Comparison of ENCODE assay signal across 15 cellular contexts in the genomic region with DNA sequence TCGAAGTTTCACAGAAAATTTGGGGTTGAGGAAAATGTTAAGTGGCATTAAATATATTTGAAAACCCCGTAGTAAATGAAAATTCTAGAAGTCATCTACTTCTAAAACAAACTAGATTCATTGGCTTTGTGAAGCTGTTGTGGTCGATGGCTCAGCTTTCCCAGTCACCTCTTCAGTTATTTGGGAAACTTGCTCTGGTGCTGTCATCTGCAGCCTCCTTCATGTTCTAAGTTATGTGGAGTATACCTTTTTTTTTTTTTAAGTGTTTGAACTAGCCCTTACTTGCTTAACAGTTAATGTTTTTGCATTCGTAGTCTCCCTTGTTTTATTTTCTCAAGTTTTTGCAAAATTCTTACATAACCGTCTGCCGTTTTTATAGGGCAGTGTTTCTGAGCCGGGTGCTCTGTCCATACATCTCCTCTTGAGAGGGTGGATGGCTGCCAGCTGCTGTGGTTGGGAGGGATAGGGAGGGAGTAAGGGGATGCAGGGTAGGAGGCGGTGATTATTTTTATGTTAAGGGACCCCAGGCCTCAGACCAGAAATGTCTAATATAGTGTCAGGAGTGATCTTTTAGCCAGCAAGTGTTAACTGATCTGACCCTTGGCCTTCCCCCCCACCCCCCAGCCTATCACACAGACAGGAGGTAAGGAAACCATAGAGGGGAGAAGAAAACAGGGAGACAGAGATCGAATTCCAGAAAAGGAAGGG. TPM values are rescaled to one million over a fixed set of nuclear protein-coding genes. Genes with fewer than 3 reads are reported as not detected.
A peak's percentile ranks its signal among the peaks of the same experiment; 100 is the strongest.
DNase-seq lines count a peak whose midpoint lies in the region; ATAC-seq and TF ChIP-seq lines count a peak whose summit lies in the region.
"Had no signal": no experiment of that assay in that cellular context is flagged by ENCODE, and none has a peak within 500 bp of the region (broad histone marks: within the 10 kb centered on the region; RNA-seq: fewer than 3 reads in every experiment).

No MANE protein-coding gene starts in this region.

- H3K4me3 ChIP-seq in CD8-positive, alpha-beta T cell (ENCODE audit: low read depth, low read length) = no peak overlapping the region
- H3K4me3 ChIP-seq in NB4 (ENCODE audit: low read depth, low read length) (peak overlapping the region; percentile 14), gastroesophageal sphincter (no peak overlapping the region), gastrocnemius medialis (no peak overlapping the region)
- H3K4me3 ChIP-seq: lung, pancreas had no signal

- peak in 1 of 7 experiments; percentile 11 for DNase-seq in CD8-positive, alpha-beta T cell
- peak; percentile 59 for DNase-seq in NB4 (ENCODE audit: low read depth)
- DNase-seq in gastrocnemius medialis = no peak
- DNase-seq in stimulated activated naive B cell treated with anti-CD40 and anti-IgM and Interleukin-4, amounts not matched to agents 10 μg/mL and 1 μg/mL and 100 μg/mL, for 72 hours = no peak
- DNase-seq in C1 segment of cervical spinal cord (lab: John Stamatoyannopoulos, UW) = no peak
- DNase-seq: activated CD4-positive, alpha-beta T cell treated with anti-CD3 and anti-CD28 coated beads, Interleukin-2, amount 50 U/mL, for 48 hours; NCI-H1436; NCI-H524; pancreas; stimulated activated CD4-positive, alpha-beta T cell treated with anti-CD3 and anti-CD28 coated beads, Interleukin-1b, Interleukin-23, amount 100 ng/mL, for 48 hours; T-helper 2 cell had no signal

- no peaks in the 10 kb centered on the region for H3K36me3 ChIP-seq in CD8-positive, alpha-beta T cell (ENCODE audit: insufficient read depth, low read length)
- H3K36me3 ChIP-seq in gastroesophageal sphincter (no peaks in the 10 kb centered on the region), gastrocnemius medialis (no peaks in the 10 kb centered on the region)
- H3K36me3 ChIP-seq: pancreas had no signal

- no peaks in the 10 kb centered on the region for H3K27me3 Mint-ChIP-seq in CD8-positive, alpha-beta T cell (ENCODE audit: low read depth)
- no peaks in the 10 kb centered on the region for H3K27me3 Mint-ChIP-seq in stimulated activated naive B cell treated with anti-CD40 and anti-IgM and Interleukin-4, amounts not matched to agents 10 μg/mL and 1 μg/mL and 100 μg/mL, for 72 hours

- no peak for TF ChIP-seq POLR2A in NB4 (IDR thresholded peaks at IDR 0.05; ENCODE audit: extremely low read depth, insufficient read length)
- TF ChIP-seq POLR2A in gastroesophageal sphincter (IDR thresholded peaks at IDR 0.05) = no peak
- no peak for TF ChIP-seq POLR2A in gastrocnemius medialis (IDR thresholded peaks at IDR 0.05)

- H3K4me1 Mint-ChIP-seq in CD8-positive, alpha-beta T cell (ENCODE audit: low read depth) = peaks cover 86% of the 10 kb centered on the region
- peaks cover 42 to 70% of the 10 kb centered on the region in 2 donors for H3K4me1 Mint-ChIP-seq in stimulated activated naive B cell treated with anti-CD40 and anti-IgM and Interleukin-4, amounts not matched to agents 10 μg/mL and 1 μg/mL and 100 μg/mL, for 72 hours

- TF ChIP-seq CTCF in CD8-positive, alpha-beta T cell (IDR thresholded peaks at IDR 0.05) = no peak
- TF ChIP-seq CTCF in NB4 (IDR thresholded peaks at IDR 0.05; ENCODE audit: low read depth, low read length) (no peak), gastroesophageal sphincter (IDR thresholded peaks at IDR 0.05) (no peak), gastrocnemius medialis (IDR thresholded peaks at IDR 0.05 in 4 of 5, conservative IDR thresholded peaks at IDR 0.05 in 1 of 5) (no peak)

- no peaks in the 10 kb centered on the region for H3K9me3 Mint-ChIP-seq in CD8-positive, alpha-beta T cell
- H3K9me3 Mint-ChIP-seq in stimulated activated naive B cell treated with anti-CD40 and anti-IgM and Interleukin-4, amounts not matched to agents 10 μg/mL and 1 μg/mL and 100 μg/mL, for 72 hours = no peaks in the 10 kb centered on the region

- peak overlapping the region; percentile 79 for H3K27ac Mint-ChIP-seq in CD8-positive, alpha-beta T cell
- H3K27ac Mint-ChIP-seq in stimulated activated naive B cell treated with anti-CD40 and anti-IgM and Interleukin-4, amounts not matched to agents 10 μg/mL and 1 μg/mL and 100 μg/mL, for 72 hours = no peak overlapping the region

- no peak overlapping the region for H3K4me3 Mint-ChIP-seq in CD8-positive, alpha-beta T cell
- no peak overlapping the region for H3K4me3 Mint-ChIP-seq in stimulated activated naive B cell treated with anti-CD40 and anti-IgM and Interleukin-4, amounts not matched to agents 10 μg/mL and 1 μg/mL and 100 μg/mL, for 72 hours

- TF ChIP-seq EP300 in gastroesophageal sphincter (IDR thresholded peaks at IDR 0.05) = no peak

- H3K4me1 ChIP-seq in CD8-positive, alpha-beta T cell (ENCODE audit: insufficient read depth, low read length) = peaks cover 63% of the 10 kb centered on the region
- H3K4me1 ChIP-seq in gastroesophageal sphincter (peaks cover 5 to 97% (median 28%) of the 10 kb centered on the region in 3 donors), gastrocnemius medialis (peaks cover 46 to 60% of the 10 kb centered on the region in 2 donors)

- CTCF ChIA-PET in CD8-positive, alpha-beta T cell (lab: Charles Lee) = interaction anchor here (0.6 to 2.2 kb wide), 3 partner anchors 9 to 340 kb away, joined by 3 to 7 read pairs (median 6); no protein-coding TSS in a partner anchor

- intact Hi-C loops in CD8-positive, alpha-beta T cell (cut with DNase I, micrococcal nuclease) = no loop called here
- intact Hi-C loops in gastrocnemius medialis (cut with DNase I; ENCODE audit: low total_unique reads) = no loop called here

- H3K36me3 Mint-ChIP-seq in CD8-positive, alpha-beta T cell = peaks cover 3% of the 10 kb centered on the region
- peaks cover 10 to 14% of the 10 kb centered on the region in 2 donors for H3K36me3 Mint-ChIP-seq in stimulated activated naive B cell treated with anti-CD40 and anti-IgM and Interleukin-4, amounts not matched to agents 10 μg/mL and 1 μg/mL and 100 μg/mL, for 72 hours

- no peak for ATAC-seq in CD8-positive, alpha-beta T cell
- no peak for ATAC-seq in gastroesophageal sphincter
- no peak for ATAC-seq in gastrocnemius medialis
- ATAC-seq in stimulated activated naive B cell treated with anti-CD40 and anti-IgM and Interleukin-4, amounts not matched to agents 10 μg/mL and 1 μg/mL and 100 μg/mL, for 72 hours (replicated peaks) = no peak
- ATAC-seq in HG02763 (IDR thresholded peaks at IDR 0.05; ENCODE audit: unreplicated experiment) = no peak
- ATAC-seq: HCT116, pancreas had no signal

- in situ Hi-C loops in gastrocnemius medialis (cut with MboI; ENCODE audit: low sequenced_read_pairs in 4 of 4) = loop anchor here in 1 of 4 donors (25.0 kb wide), 1 partner anchor 97 kb away; no protein-coding TSS in a partner anchor

- 41 to 45% methylated on average over 7 to 8 of the region's 9 CpGs for WGBS in gastroesophageal sphincter (ENCODE audit: low coverage in 1 of 2), 2 donors

- POLR2A ChIA-PET in CD8-positive, alpha-beta T cell (lab: Charles Lee) = interaction anchor here (0.6 kb wide), 2 partner anchors 37 to 90 kb away, joined by 3 read pairs; no protein-coding TSS in a partner anchor

- H3K27me3 ChIP-seq in CD8-positive, alpha-beta T cell (ENCODE audit: insufficient read depth, low read length) = no peaks in the 10 kb centered on the region
- H3K27me3 ChIP-seq in gastroesophageal sphincter = no peaks in the 10 kb centered on the region
- H3K27me3 ChIP-seq in gastrocnemius medialis = no peaks in the 10 kb centered on the region
- H3K27me3 ChIP-seq: pancreas had no signal

- no peaks in the 10 kb centered on the region for H3K9me3 ChIP-seq in CD8-positive, alpha-beta T cell (ENCODE audit: low read length)
- H3K9me3 ChIP-seq in gastroesophageal sphincter (no peaks in the 10 kb centered on the region), gastrocnemius medialis (no peaks in the 10 kb centered on the region)
- H3K9me3 ChIP-seq: pancreas had no signal

- no peak overlapping the region for H3K27ac ChIP-seq in CD8-positive, alpha-beta T cell (ENCODE audit: low read depth, low read length)
- H3K27ac ChIP-seq in gastroesophageal sphincter (peak overlapping the region; percentile 37 to 99 (median 70)), gastrocnemius medialis (peak overlapping the region; percentile 55 to 81 (median 68))

RNA-seq across cellular contexts. Expression of gene RREB1, which starts 7.1 kb away (rescaled TPM):
- 10 to 100 TPM; 47.1 to 52.4 TPM for total RNA-seq in CD8-positive, alpha-beta T cell
- total RNA-seq in gastroesophageal sphincter (10 to 100 TPM; 20.3 to 40.8 (median 28.1) TPM), gastrocnemius medialis (10 to 100 TPM; 18.0 to 41.3 (median 39.2) TPM)
